1 cellular context compared by ENCODE assay signal in the genomic region with DNA sequence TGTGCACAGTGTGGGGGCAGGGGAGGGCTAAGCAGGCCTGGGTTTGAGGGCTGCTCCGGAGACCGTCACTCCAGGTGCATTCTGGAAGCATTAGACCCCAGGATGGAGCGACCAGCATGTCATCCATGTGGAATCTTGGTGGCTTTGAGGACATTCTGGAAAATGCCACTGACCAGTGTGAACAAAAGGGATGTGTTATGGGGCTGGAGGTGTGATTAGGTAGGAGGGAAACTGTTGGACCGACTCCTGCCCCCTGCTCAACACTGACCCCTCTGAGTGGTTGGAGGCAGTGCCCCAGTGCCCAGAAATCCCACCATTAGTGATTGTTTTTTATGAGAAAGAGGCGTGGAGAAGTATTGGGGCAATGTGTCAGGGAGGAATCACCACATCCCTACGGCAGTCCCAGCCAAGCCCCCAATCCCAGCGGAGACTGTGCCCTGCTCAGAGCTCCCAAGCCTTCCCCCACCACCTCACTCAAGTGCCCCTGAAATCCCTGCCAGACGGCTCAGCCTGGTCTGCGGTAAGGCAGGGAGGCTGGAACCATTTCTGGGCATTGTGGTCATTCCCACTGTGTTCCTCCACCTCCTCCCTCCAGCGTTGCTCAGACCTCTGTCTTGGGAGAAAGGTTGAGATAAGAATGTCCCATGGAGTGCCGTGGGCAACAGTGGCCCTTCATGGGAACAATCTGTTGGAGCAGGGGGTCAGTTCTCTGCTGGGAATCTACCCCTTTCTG.
TF ChIP-seq lines count a peak whose summit lies in the region.

No MANE protein-coding gene starts in this region.

TF ChIP-seq in HepG2, 621 proteins besides CTCF, POLR2A, EP300 and RAD21 (continued from another document and continues in another):
- TF ChIP-seq, protein P1, sequence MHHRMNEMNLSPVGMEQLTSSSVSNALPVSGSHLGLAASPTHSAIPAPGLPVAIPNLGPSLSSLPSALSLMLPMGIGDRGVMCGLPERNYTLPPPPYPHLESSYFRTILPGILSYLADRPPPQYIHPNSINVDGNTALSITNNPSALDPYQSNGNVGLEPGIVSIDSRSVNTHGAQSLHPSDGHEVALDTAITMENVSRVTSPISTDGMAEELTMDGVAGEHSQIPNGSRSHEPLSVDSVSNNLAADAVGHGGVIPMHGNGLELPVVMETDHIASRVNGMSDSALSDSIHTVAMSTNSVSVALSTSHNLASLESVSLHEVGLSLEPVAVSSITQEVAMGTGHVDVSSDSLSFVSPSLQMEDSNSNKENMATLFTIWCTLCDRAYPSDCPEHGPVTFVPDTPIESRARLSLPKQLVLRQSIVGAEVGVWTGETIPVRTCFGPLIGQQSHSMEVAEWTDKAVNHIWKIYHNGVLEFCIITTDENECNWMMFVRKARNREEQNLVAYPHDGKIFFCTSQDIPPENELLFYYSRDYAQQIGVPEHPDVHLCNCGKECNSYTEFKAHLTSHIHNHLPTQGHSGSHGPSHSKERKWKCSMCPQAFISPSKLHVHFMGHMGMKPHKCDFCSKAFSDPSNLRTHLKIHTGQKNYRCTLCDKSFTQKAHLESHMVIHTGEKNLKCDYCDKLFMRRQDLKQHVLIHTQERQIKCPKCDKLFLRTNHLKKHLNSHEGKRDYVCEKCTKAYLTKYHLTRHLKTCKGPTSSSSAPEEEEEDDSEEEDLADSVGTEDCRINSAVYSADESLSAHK (CRISPR knock-in tag; IDR thresholded peaks at IDR 0.05; ENCODE audit: borderline replicate concordance): no peak
- TF ChIP-seq, protein P2, sequence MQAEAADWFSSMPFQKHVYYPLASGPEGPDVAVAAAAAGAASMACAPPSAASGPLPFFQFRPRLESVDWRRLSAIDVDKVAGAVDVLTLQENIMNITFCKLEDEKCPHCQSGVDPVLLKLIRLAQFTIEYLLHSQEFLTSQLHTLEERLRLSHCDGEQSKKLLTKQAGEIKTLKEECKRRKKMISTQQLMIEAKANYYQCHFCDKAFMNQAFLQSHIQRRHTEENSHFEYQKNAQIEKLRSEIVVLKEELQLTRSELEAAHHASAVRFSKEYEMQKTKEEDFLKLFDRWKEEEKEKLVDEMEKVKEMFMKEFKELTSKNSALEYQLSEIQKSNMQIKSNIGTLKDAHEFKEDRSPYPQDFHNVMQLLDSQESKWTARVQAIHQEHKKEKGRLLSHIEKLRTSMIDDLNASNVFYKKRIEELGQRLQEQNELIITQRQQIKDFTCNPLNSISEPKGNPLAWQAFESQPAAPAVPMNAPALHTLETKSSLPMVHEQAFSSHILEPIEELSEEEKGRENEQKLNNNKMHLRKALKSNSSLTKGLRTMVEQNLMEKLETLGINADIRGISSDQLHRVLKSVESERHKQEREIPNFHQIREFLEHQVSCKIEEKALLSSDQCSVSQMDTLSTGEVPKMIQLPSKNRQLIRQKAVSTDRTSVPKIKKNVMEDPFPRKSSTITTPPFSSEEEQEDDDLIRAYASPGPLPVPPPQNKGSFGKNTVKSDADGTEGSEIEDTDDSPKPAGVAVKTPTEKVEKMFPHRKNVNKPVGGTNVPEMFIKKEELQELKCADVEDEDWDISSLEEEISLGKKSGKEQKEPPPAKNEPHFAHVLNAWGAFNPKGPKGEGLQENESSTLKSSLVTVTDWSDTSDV (CRISPR knock-in tag; IDR thresholded peaks at IDR 0.05): 0 out of 2 replicates have a peak, but pooled peaks have one; percentile 11
- TF ChIP-seq ZNF468 (CRISPR knock-in tag; IDR thresholded peaks at IDR 0.05): no peak
- TF ChIP-seq TMF1 (CRISPR knock-in tag; IDR thresholded peaks at IDR 0.05; ENCODE audit: low read depth): no peak
- no peak for TF ChIP-seq ZNF780A (CRISPR knock-in tag; IDR thresholded peaks at IDR 0.05)
- peak; percentile 39; the same call in 1 of the 2 replicates for TF ChIP-seq ZNF160 (CRISPR knock-in tag; IDR thresholded peaks at IDR 0.05)
- no peak for TF ChIP-seq RFX5 (IDR thresholded peaks at IDR 0.05; ENCODE audit: low read depth, low read length)
- peak in 1 of 2 experiments; percentile 69; a peak in 1 of 4 replicates for TF ChIP-seq KLF16 (CRISPR knock-in tag; IDR thresholded peaks at IDR 0.05)
- TF ChIP-seq FOXO1 (CRISPR knock-in tag; IDR thresholded peaks at IDR 0.05): no peak
- no peak for TF ChIP-seq ZFAT (CRISPR knock-in tag; conservative IDR thresholded peaks at IDR 0.05)
- TF ChIP-seq ZNF570 (CRISPR knock-in tag; IDR thresholded peaks at IDR 0.05; ENCODE audit: borderline replicate concordance): no peak
- TF ChIP-seq, protein P3, sequence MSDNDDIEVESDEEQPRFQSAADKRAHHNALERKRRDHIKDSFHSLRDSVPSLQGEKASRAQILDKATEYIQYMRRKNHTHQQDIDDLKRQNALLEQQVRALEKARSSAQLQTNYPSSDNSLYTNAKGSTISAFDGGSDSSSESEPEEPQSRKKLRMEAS (IDR thresholded peaks at IDR 0.05): peak; percentile 80
- TF ChIP-seq, protein P4, sequence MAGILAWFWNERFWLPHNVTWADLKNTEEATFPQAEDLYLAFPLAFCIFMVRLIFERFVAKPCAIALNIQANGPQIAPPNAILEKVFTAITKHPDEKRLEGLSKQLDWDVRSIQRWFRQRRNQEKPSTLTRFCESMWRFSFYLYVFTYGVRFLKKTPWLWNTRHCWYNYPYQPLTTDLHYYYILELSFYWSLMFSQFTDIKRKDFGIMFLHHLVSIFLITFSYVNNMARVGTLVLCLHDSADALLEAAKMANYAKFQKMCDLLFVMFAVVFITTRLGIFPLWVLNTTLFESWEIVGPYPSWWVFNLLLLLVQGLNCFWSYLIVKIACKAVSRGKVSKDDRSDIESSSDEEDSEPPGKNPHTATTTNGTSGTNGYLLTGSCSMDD (CRISPR knock-in tag; IDR thresholded peaks at IDR 0.05): no peak
- no peak for TF ChIP-seq ZNF12 (CRISPR knock-in tag; IDR thresholded peaks at IDR 0.05)
- peak; percentile 81; the same call in 1 of the 2 replicates for TF ChIP-seq ZFP37 (CRISPR knock-in tag; IDR thresholded peaks at IDR 0.05; ENCODE audit: borderline replicate concordance)
- TF ChIP-seq ZBTB21 (CRISPR knock-in tag; IDR thresholded peaks at IDR 0.05): no peak
- peak; percentile 97 for TF ChIP-seq PAF1 (CRISPR knock-in tag; IDR thresholded peaks at IDR 0.05)
- no peak for TF ChIP-seq EZH2 (conservative IDR thresholded peaks at IDR 0.05; ENCODE audit: low read depth, low read length)
- no peak for TF ChIP-seq AHR (CRISPR knock-in tag; IDR thresholded peaks at IDR 0.05)
- TF ChIP-seq, protein P5, sequence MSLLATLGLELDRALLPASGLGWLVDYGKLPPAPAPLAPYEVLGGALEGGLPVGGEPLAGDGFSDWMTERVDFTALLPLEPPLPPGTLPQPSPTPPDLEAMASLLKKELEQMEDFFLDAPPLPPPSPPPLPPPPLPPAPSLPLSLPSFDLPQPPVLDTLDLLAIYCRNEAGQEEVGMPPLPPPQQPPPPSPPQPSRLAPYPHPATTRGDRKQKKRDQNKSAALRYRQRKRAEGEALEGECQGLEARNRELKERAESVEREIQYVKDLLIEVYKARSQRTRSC (CRISPR knock-in tag; IDR thresholded peaks at IDR 0.05; ENCODE audit: low read depth): no peak
- 0 out of 2 replicates have a peak, but pooled peaks have one; percentile 31 for TF ChIP-seq HIVEP1 (CRISPR knock-in tag; IDR thresholded peaks at IDR 0.05)
- TF ChIP-seq ZFP41 (CRISPR knock-in tag; IDR thresholded peaks at IDR 0.05; ENCODE audit: borderline replicate concordance): no peak
- TF ChIP-seq ZMYM3 (CRISPR knock-in tag; IDR thresholded peaks at IDR 0.05): no peak
- TF ChIP-seq POLR2AphosphoS5 (IDR thresholded peaks at IDR 0.05; ENCODE audit: low read depth, low read length): peak; percentile 57
- TF ChIP-seq TARDBP (CRISPR knock-in tag; IDR thresholded peaks at IDR 0.05): peak; percentile 48
- no peak for TF ChIP-seq MAF1 (CRISPR knock-in tag; IDR thresholded peaks at IDR 0.05; ENCODE audit: borderline replicate concordance)
- TF ChIP-seq ZFY (CRISPR knock-in tag; IDR thresholded peaks at IDR 0.05): peak; percentile 29; the same call in 1 of the 2 replicates
- TF ChIP-seq TCF12 (IDR thresholded peaks at IDR 0.05): no peak
- TF ChIP-seq TCF12 (CRISPR knock-in tag; IDR thresholded peaks at IDR 0.05): 0 out of 2 replicates have a peak, but pooled peaks have one; percentile 20
- no peak; the same call in 1 of the 2 replicates for TF ChIP-seq MXD4 (CRISPR knock-in tag; IDR thresholded peaks at IDR 0.05)
- no peak for TF ChIP-seq NFIB (CRISPR knock-in tag; IDR thresholded peaks at IDR 0.05; ENCODE audit: borderline replicate concordance)
- TF ChIP-seq ZNF333 (CRISPR knock-in tag; IDR thresholded peaks at IDR 0.05; ENCODE audit: borderline replicate concordance): peak; percentile 70; the same call in 1 of the 2 replicates
- TF ChIP-seq, protein P6, sequence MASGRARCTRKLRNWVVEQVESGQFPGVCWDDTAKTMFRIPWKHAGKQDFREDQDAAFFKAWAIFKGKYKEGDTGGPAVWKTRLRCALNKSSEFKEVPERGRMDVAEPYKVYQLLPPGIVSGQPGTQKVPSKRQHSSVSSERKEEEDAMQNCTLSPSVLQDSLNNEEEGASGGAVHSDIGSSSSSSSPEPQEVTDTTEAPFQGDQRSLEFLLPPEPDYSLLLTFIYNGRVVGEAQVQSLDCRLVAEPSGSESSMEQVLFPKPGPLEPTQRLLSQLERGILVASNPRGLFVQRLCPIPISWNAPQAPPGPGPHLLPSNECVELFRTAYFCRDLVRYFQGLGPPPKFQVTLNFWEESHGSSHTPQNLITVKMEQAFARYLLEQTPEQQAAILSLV (CRISPR knock-in tag; IDR thresholded peaks at IDR 0.05; ENCODE audit: borderline replicate concordance): 0 out of 2 replicates have a peak, but pooled peaks have one; percentile 24
- no peak for TF ChIP-seq SMARCE1 (IDR thresholded peaks at IDR 0.05; ENCODE audit: borderline replicate concordance)
- TF ChIP-seq HMGA1 (CRISPR knock-in tag; conservative IDR thresholded peaks at IDR 0.05): no peak
- no peak for TF ChIP-seq ZNF34 (CRISPR knock-in tag; IDR thresholded peaks at IDR 0.05; ENCODE audit: borderline replicate concordance)
- TF ChIP-seq, protein P7, sequence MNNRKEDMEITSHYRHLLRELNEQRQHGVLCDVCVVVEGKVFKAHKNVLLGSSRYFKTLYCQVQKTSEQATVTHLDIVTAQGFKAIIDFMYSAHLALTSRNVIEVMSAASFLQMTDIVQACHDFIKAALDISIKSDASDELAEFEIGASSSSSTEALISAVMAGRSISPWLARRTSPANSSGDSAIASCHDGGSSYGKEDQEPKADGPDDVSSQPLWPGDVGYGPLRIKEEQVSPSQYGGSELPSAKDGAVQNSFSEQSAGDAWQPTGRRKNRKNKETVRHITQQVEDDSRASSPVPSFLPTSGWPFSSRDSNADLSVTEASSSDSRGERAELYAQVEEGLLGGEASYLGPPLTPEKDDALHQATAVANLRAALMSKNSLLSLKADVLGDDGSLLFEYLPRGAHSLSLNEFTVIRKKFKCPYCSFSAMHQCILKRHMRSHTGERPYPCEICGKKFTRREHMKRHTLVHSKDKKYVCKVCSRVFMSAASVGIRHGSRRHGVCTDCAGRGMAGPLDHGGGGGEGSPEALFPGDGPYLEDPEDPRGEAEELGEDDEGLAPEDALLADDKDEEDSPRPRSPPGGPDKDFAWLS (CRISPR knock-in tag; IDR thresholded peaks at IDR 0.05; ENCODE audit: borderline replicate concordance): no peak
- TF ChIP-seq, protein P8, sequence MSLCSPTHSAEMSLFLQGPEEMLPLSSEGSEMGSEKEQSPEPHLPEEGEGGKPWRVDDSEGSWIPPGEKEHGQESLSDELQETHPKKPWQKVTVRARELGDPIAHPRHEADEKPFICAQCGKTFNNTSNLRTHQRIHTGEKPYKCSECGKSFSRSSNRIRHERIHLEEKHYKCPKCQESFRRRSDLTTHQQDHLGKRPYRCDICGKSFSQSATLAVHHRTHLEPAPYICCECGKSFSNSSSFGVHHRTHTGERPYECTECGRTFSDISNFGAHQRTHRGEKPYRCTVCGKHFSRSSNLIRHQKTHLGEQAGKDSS (CRISPR knock-in tag; IDR thresholded peaks at IDR 0.05; ENCODE audit: borderline replicate concordance, low read depth): no peak; the same call in 1 of the 2 replicates
- TF ChIP-seq, protein P9, sequence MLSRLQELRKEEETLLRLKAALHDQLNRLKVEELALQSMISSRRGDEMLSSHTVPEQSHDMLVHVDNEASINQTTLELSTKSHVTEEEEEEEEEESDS (CRISPR knock-in tag; IDR thresholded peaks at IDR 0.05; ENCODE audit: borderline replicate concordance): peak; percentile 38; the same call in 1 of the 2 replicates
- no peak for TF ChIP-seq ZNF274 (CRISPR knock-in tag; IDR thresholded peaks at IDR 0.05)
- TF ChIP-seq ZNF3 (CRISPR knock-in tag; IDR thresholded peaks at IDR 0.05): no peak
- TF ChIP-seq ETV6 (CRISPR knock-in tag; conservative IDR thresholded peaks at IDR 0.05): no peak
- peak; percentile 81; the same call in 1 of the 2 replicates for TF ChIP-seq ARHGAP35 (CRISPR knock-in tag; IDR thresholded peaks at IDR 0.05; ENCODE audit: borderline replicate concordance)
- 0 out of 2 replicates have a peak, but pooled peaks have one; percentile 77 for TF ChIP-seq ARID2 (CRISPR knock-in tag; IDR thresholded peaks at IDR 0.05; ENCODE audit: borderline replicate concordance)
- peak; percentile 76; the same call in 1 of the 2 replicates for TF ChIP-seq ZNF776 (CRISPR knock-in tag; IDR thresholded peaks at IDR 0.05)
- peak; percentile 54; the same call in 1 of the 2 replicates for TF ChIP-seq ZFX (CRISPR knock-in tag; IDR thresholded peaks at IDR 0.05; ENCODE audit: low read depth)
- TF ChIP-seq NR2C2 (CRISPR knock-in tag; IDR thresholded peaks at IDR 0.05; ENCODE audit: borderline replicate concordance): no peak
- no peak; the same call in 1 of the 2 replicates for TF ChIP-seq ZNF782 (CRISPR knock-in tag; IDR thresholded peaks at IDR 0.05; ENCODE audit: borderline replicate concordance)
- TF ChIP-seq, protein P10, sequence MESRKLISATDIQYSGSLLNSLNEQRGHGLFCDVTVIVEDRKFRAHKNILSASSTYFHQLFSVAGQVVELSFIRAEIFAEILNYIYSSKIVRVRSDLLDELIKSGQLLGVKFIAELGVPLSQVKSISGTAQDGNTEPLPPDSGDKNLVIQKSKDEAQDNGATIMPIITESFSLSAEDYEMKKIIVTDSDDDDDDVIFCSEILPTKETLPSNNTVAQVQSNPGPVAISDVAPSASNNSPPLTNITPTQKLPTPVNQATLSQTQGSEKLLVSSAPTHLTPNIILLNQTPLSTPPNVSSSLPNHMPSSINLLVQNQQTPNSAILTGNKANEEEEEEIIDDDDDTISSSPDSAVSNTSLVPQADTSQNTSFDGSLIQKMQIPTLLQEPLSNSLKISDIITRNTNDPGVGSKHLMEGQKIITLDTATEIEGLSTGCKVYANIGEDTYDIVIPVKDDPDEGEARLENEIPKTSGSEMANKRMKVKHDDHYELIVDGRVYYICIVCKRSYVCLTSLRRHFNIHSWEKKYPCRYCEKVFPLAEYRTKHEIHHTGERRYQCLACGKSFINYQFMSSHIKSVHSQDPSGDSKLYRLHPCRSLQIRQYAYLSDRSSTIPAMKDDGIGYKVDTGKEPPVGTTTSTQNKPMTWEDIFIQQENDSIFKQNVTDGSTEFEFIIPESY (CRISPR knock-in tag; IDR thresholded peaks at IDR 0.05): no peak
